In the genomic region with DNA sequence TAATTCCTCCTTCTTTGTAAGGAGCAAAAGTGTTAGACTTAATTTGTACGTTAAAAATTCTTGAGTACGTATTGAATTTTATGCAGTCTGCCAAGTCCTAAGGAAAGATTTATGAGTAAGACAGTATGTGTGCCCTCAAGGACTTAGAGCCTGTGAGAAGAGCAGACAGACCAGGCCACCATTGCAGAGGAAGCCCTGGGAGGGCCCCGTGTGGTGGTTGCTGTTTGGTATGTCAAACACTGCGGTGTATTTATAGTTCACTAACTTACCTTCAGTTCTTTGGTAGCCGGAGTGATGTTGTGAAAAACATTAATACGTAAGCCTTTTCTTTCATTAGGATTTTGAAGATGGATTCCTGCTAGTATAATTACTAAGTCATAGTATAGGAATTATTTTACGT, we compare ENCODE assay signal across 24 cellular contexts.
DNase-seq lines count a peak whose midpoint lies in the region; ATAC-seq and TF ChIP-seq lines count a peak whose summit lies in the region.
"Had no signal": no experiment of that assay in that cellular context is flagged by ENCODE, and none has a peak within 500 bp of the region (broad histone marks: within the 10 kb centered on the region; RNA-seq: fewer than 3 reads in every experiment).

No MANE protein-coding gene starts in this region.

- RAD21 ChIA-PET in HCT116 (lab: Charles Lee; ENCODE audit: low non-redundant PET in 1 of 2, low total read pairs in 2 of 2, uncharacterized antibody in 2 of 2, unreplicated experiment in 2 of 2): no interaction called here

- TF ChIP-seq CTCF in HCT116 (IDR thresholded peaks at IDR 0.05 in 2 of 3, conservative IDR thresholded peaks at IDR 0.05 in 1 of 3; ENCODE audit: borderline replicate concordance in 1 of 3, insufficient read depth in 1 of 3, low read depth in 2 of 3, low read length in 2 of 3) (no peak), cardiac muscle cell (IDR thresholded peaks at IDR 0.05; ENCODE audit: low read depth, low read length) (no peak), neural progenitor cell (IDR thresholded peaks at IDR 0.05) (no peak)

- no peaks in the 10 kb centered on the region for H3K27me3 ChIP-seq in HCT116 (ENCODE audit: insufficient read depth, low read length)
- H3K27me3 ChIP-seq in cardiac muscle cell: no peaks in the 10 kb centered on the region
- H3K27me3 ChIP-seq in neural progenitor cell: no peaks in the 10 kb centered on the region
- H3K27me3 ChIP-seq: dorsolateral prefrontal cortex had no signal

- H3K27ac ChIP-seq in HCT116 (ENCODE audit: low read depth, low read length) (no peak overlapping the region), cardiac muscle cell (peak overlapping the region; percentile 71), neural progenitor cell (no peak overlapping the region)
- H3K27ac ChIP-seq: dorsolateral prefrontal cortex had no signal

- no peaks in the 10 kb centered on the region for H3K4me1 Mint-ChIP-seq in neural progenitor cell
- H3K4me1 Mint-ChIP-seq: CD14-positive monocyte; central memory CD8-positive, alpha-beta T cell; stimulated activated naive CD8-positive, alpha-beta T cell treated with anti-CD3 and anti-CD28 coated beads, Interleukin-15, amount 100 ng/mL, for 72 hours had no signal

- H3K79me2 ChIP-seq in HCT116 (ENCODE audit: insufficient read depth, low read length) (no peaks in the 10 kb centered on the region), neural progenitor cell (ENCODE audit: low read depth) (no peaks in the 10 kb centered on the region)

- H3K9me3 ChIP-seq in HCT116 (ENCODE audit: control insufficient read depth in 1 of 2, insufficient read depth in 1 of 2, low read depth in 1 of 2, low read length in 2 of 2) (no peaks in the 10 kb centered on the region), cardiac muscle cell (ENCODE audit: low read depth) (no peaks in the 10 kb centered on the region), neural progenitor cell (ENCODE audit: low read depth) (no peaks in the 10 kb centered on the region)

- TF ChIP-seq POLR2A in HCT116 (IDR thresholded peaks at IDR 0.05; ENCODE audit: borderline replicate concordance, extremely low read depth, insufficient read depth, insufficient read length): no peak

- H3K9me2 ChIP-seq in HCT116 (ENCODE audit: insufficient read depth): no peaks in the 10 kb centered on the region

- no peaks in the 10 kb centered on the region for H3K9me3 Mint-ChIP-seq in neural progenitor cell
- H3K9me3 Mint-ChIP-seq: central memory CD8-positive, alpha-beta T cell; stimulated activated naive CD8-positive, alpha-beta T cell treated with anti-CD3 and anti-CD28 coated beads, Interleukin-15, amount 100 ng/mL, for 72 hours had no signal

- BruUV-seq in HCT116 (replicated peaks; lab: Mats Ljungman, UMichigan): no TSS peak

- H4K20me1 ChIP-seq in HCT116 (ENCODE audit: insufficient read depth): no peaks in the 10 kb centered on the region
- H4K20me1 ChIP-seq in neural progenitor cell (ENCODE audit: low read depth): no peaks in the 10 kb centered on the region

- H3K4me3 ChIP-seq in HCT116 (replicated peaks in 1 of 2; ENCODE audit: low read depth in 1 of 2, low read length in 2 of 2) (no peak overlapping the region), cardiac muscle cell (no peak overlapping the region), neural progenitor cell (no peak overlapping the region)
- H3K4me3 ChIP-seq: dorsolateral prefrontal cortex had no signal

- POLR2A ChIA-PET in HCT116 (lab: Charles Lee): no interaction called here

- DNase-seq in HCT116 (ENCODE audit: low read depth, low spot score) (no peak), RPMI7951 (ENCODE audit: low read depth) (peak; percentile 30), cardiac muscle cell (ENCODE audit: low read depth in 1 of 2, low spot score in 1 of 2) (peak in 1 of 2 donors; percentile 60), myocyte (ENCODE audit: low read depth) (peak; percentile 26), dermis blood vessel endothelial cell (no peak), neural progenitor cell (ENCODE audit: low spot score) (no peak)
- no peak for DNase-seq in activated naive CD4-positive, alpha-beta T cell (lab: John Stamatoyannopoulos, UW)
- DNase-seq: activated CD4-positive, alpha-beta T cell treated with anti-CD3 and anti-CD28 coated beads for 4 hours; activated effector memory CD4-positive, alpha-beta T cell treated with anti-CD3 and anti-CD28 coated beads, Interleukin-2, amount 50 U/mL, for 16 hours; Calu3; DMS79 treated with DMSO at 0.1 percent for 48 hours; dorsolateral prefrontal cortex; IMR-90; left cardiac atrium; naive thymus-derived CD4-positive, alpha-beta T cell; NCI-H2029; NCI-H2227 treated with DMSO at 0.1 percent for 48 hours; NCI-H69; occipital lobe; small intestine; stimulated activated naive CD8-positive, alpha-beta T cell treated with anti-CD3 and anti-CD28 coated beads, Interleukin-15, amount 100 ng/mL, for 72 hours had no signal

- H3K36me3 ChIP-seq in HCT116 (ENCODE audit: control insufficient read depth in 1 of 2, insufficient read depth in 2 of 2, low read length in 2 of 2): peaks cover 0 to 9% of the 10 kb centered on the region in 2 experiments; a peak in 1 of 4 replicates
- peaks cover 13% of the 10 kb centered on the region for H3K36me3 ChIP-seq in cardiac muscle cell
- no peaks in the 10 kb centered on the region for H3K36me3 ChIP-seq in neural progenitor cell

- H3K9ac ChIP-seq in HCT116 (ENCODE audit: low read length) (no peak overlapping the region), neural progenitor cell (no peak overlapping the region)

- ATAC-seq in HCT116 (no peak), GM19351 (IDR thresholded peaks at IDR 0.05; ENCODE audit: unreplicated experiment) (no peak)
- ATAC-seq: naive thymus-derived CD4-positive, alpha-beta T cell; stimulated activated naive CD8-positive, alpha-beta T cell treated with anti-CD3 and anti-CD28 coated beads, Interleukin-15, amount 100 ng/mL, for 72 hours had no signal

- H3K4me2 ChIP-seq in HCT116 (ENCODE audit: low read length): no peak overlapping the region
- H3K4me2 ChIP-seq in neural progenitor cell: no peak overlapping the region

- H3F3A ChIP-seq in neural progenitor cell (ENCODE audit: low read depth): no peaks in the 10 kb centered on the region

- H3K36me3 Mint-ChIP-seq in neural progenitor cell: peaks cover 23% of the 10 kb centered on the region

- H2AFZ ChIP-seq in HCT116 (ENCODE audit: low read depth, low read length, poor library complexity, severe bottlenecking): no peak overlapping the region
- no peak overlapping the region for H2AFZ ChIP-seq in neural progenitor cell (replicated peaks)

- 0 out of 2 replicates have a peak, but pooled peaks have one; percentile 5 for TF ChIP-seq RAD21 in HCT116 (IDR thresholded peaks at IDR 0.05; ENCODE audit: low read depth)

- CTCF ChIA-PET in HCT116 (lab: Charles Lee): no interaction called here

- no peak overlapping the region for H3K4me3 Mint-ChIP-seq in neural progenitor cell
- H3K4me3 Mint-ChIP-seq: CD14-positive monocyte; central memory CD8-positive, alpha-beta T cell; stimulated activated naive CD8-positive, alpha-beta T cell treated with anti-CD3 and anti-CD28 coated beads, Interleukin-15, amount 100 ng/mL, for 72 hours had no signal

- H3K27ac Mint-ChIP-seq in neural progenitor cell: no peak overlapping the region

- H3K4me1 ChIP-seq in HCT116 (ENCODE audit: control insufficient read depth in 1 of 2, insufficient read depth in 2 of 2, low read length in 2 of 2) (no peaks in the 10 kb centered on the region), cardiac muscle cell (ENCODE audit: low read depth) (peaks cover 7% of the 10 kb centered on the region), neural progenitor cell (no peaks in the 10 kb centered on the region)

- H3K27me3 Mint-ChIP-seq in neural progenitor cell (ENCODE audit: insufficient read depth, low read depth): no peaks in the 10 kb centered on the region
- H3K27me3 Mint-ChIP-seq: central memory CD8-positive, alpha-beta T cell; naive thymus-derived CD4-positive, alpha-beta T cell; stimulated activated naive CD8-positive, alpha-beta T cell treated with anti-CD3 and anti-CD28 coated beads, Interleukin-15, amount 100 ng/mL, for 72 hours had no signal

- intact Hi-C loops in HCT116 (cut with micrococcal nuclease): loop anchor here (2.0 kb wide), 1 partner anchor 186 kb away; no protein-coding TSS in a partner anchor

TF ChIP-seq in HCT116, 20 proteins besides CTCF, POLR2A, EP300 and RAD21 (continues in another document):
- no peak for TF ChIP-seq CBX3 (IDR thresholded peaks at IDR 0.05; ENCODE audit: low read depth)
- no peak for TF ChIP-seq TCF7L2 (IDR thresholded peaks at IDR 0.05; ENCODE audit: borderline replicate concordance, extremely low read depth, insufficient read depth, insufficient read length)
- no peak for TF ChIP-seq ATF3 (IDR thresholded peaks at IDR 0.05)
- TF ChIP-seq ZNF274 (IDR thresholded peaks at IDR 0.05; ENCODE audit: low read depth, low read length): no peak
- no peak for TF ChIP-seq REST (IDR thresholded peaks at IDR 0.05; ENCODE audit: low read depth)
- TF ChIP-seq EZH2phosphoT487 (IDR thresholded peaks at IDR 0.05; ENCODE audit: borderline replicate concordance): no peak
- TF ChIP-seq SIN3A (IDR thresholded peaks at IDR 0.05; ENCODE audit: low read depth): no peak

Comparison
In these comparisons a context has a peak if more than half of its experiments do, and no peak if none do; other contexts are left out.
1. DNase-seq: peak in RPMI7951 (single experiment) and myocyte (single experiment); none in HCT116 (single experiment), dermis blood vessel endothelial cell (single experiment), neural progenitor cell (single experiment) and activated naive CD4-positive, alpha-beta T cell (0 of 4).